In the genomic region with DNA sequence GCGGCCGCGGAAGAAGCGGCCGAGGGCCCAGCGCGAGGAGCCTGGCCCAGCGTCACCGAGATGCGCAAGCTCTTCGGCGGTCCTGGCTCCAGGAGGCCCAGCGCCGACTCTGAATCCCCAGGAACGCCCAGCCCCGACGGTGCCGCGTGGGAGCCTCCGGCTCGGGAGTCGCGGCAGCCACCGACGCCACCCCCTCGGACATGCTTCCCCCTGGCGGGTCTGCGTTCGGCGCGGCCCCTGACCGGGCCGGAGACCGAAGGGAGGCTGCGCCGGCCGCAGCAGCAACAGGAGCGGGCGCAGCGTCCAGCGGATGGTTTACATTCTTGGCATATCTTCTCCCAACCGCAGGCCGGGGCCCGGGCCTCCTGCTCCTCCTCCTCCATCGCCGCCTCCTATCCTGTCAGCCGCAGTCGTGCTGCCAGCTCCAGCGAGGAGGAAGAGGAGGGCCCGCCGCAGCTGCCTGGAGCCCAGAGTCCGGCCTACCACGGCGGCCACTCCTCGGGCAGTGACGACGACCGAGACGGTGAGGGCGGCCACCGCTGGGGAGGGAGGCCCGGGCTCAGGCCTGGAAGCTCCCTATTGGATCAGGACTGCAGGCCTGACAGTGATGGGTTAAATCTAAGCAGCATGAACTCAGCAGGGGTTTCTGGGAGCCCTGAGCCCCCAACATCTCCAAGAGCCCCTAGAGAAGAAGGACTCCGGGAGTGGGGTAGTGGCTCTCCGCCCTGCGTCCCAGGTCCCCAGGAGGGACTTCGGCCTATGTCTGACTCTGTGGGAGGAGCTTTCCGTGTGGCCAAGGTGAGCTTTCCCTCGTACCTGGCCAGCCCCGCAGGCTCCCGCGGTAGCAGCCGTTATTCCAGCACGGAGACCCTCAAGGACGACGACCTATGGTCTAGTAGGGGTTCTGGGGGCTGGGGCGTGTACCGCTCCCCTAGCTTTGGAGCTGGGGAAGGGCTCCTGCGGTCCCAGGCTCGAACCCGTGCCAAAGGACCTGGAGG, we compare ENCODE assay signal across 9 cellular contexts. TPM values are rescaled to one million over a fixed set of nuclear protein-coding genes. Genes with fewer than 3 reads are reported as not detected.
DNase-seq lines count a peak whose midpoint lies in the region; ATAC-seq and TF ChIP-seq lines count a peak whose summit lies in the region.
"Had no signal": no experiment of that assay in that cellular context is flagged by ENCODE, and none has a peak within 500 bp of the region (broad histone marks: within the 10 kb centered on the region; RNA-seq: fewer than 3 reads in every experiment).

No MANE protein-coding gene starts in this region.

- peak; percentile 92 for DNase-seq in GM04503 (ENCODE audit: low read depth)
- peak; percentile 64 for DNase-seq in NCI-H460 (ENCODE audit: extremely low read depth, low read depth)
- DNase-seq in dorsolateral prefrontal cortex: no peak
- peak; percentile 73 to 80 (median 73) for DNase-seq in right lobe of liver
- DNase-seq in thoracic aorta (ENCODE audit: low spot score): peak; percentile 75
- DNase-seq in inferior parietal cortex (ENCODE audit: extremely low spot score): no peak
- DNase-seq in NCI-H1048 (lab: John Stamatoyannopoulos, UW): no peak
- no peak for DNase-seq in NCI-H1417 treated with DMSO at 0.1 percent for 48 hours (lab: John Stamatoyannopoulos, UW)

- H3K27ac ChIP-seq in dorsolateral prefrontal cortex: peak overlapping the region in 55 of 59 donors; percentile 26 to 93 (median 79)
- H3K27ac ChIP-seq in right lobe of liver: peak overlapping the region; percentile 60 to 82 (median 79)
- peak overlapping the region; percentile 98 to 100 for H3K27ac ChIP-seq in thoracic aorta

- H3K4me3 ChIP-seq in dorsolateral prefrontal cortex (peak overlapping the region; percentile 46 to 81 (median 67)), right lobe of liver (peak overlapping the region; percentile 50 to 60 (median 58)), thoracic aorta (peak overlapping the region; percentile 81)

- intact Hi-C loops in dorsolateral prefrontal cortex (cut with DNase I) (loop anchor here in 1 of 2 donors (5.0 kb wide), 1 partner anchor 83 kb away; no protein-coding TSS in a partner anchor), right lobe of liver (cut with DNase I) (no loop called here)

- peaks cover 0 to 9% (median 0%) of the 10 kb centered on the region in 45 donors for H3K27me3 ChIP-seq in dorsolateral prefrontal cortex
- H3K27me3 ChIP-seq in right lobe of liver: no peaks in the 10 kb centered on the region
- H3K27me3 ChIP-seq in thoracic aorta (replicated peaks; ENCODE audit: insufficient read depth): no peaks in the 10 kb centered on the region

- H3K36me3 ChIP-seq in right lobe of liver (no peaks in the 10 kb centered on the region), thoracic aorta (peaks cover 6% of the 10 kb centered on the region)

- peak; percentile 41 for TF ChIP-seq POLR2A in right lobe of liver (IDR thresholded peaks at IDR 0.05)

- H3K4me1 ChIP-seq in right lobe of liver: peaks cover 0 to 9% (median 3%) of the 10 kb centered on the region in 4 donors
- H3K4me1 ChIP-seq in thoracic aorta (ENCODE audit: control insufficient read depth in 1 of 2, low read depth in 2 of 2): peaks cover 16 to 39% of the 10 kb centered on the region in 2 donors

- no peaks in the 10 kb centered on the region for H3K9me3 ChIP-seq in right lobe of liver
- no peaks in the 10 kb centered on the region for H3K9me3 ChIP-seq in thoracic aorta

- ATAC-seq in right lobe of liver (peak; percentile 24 to 54 (median 40)), thoracic aorta (ENCODE audit: insufficient number of reproducible peaks, low FRiP score, low read depth) (peak; percentile 61)

- 14% methylated on average over 12 of the region's 80 CpGs for WGBS in right lobe of liver (ENCODE audit: insufficient coverage, low coverage, low lambda C conversion rate, missing lambda C conversion rate)

- TF ChIP-seq CTCF in dorsolateral prefrontal cortex (IDR thresholded peaks at IDR 0.05 in 54 of 56, conservative IDR thresholded peaks at IDR 0.05 in 2 of 56; ENCODE audit: low read depth in 1 of 56, partially characterized antibody in 56 of 56) (no peak), right lobe of liver (IDR thresholded peaks at IDR 0.05) (no peak), thoracic aorta (IDR thresholded peaks at IDR 0.05) (no peak)

RNA-seq across cellular contexts. Expression of a gene that starts 1.2 kb away (rescaled TPM):
- 3.7 and 4.0 TPM in 2 replicates for total RNA-seq in NCI-H460 (2014; rRNA removed; shearing (Covaris generic))
- polyA plus RNA-seq in NCI-H460 (2014; cell fraction: nucleus; rRNA removed): 13.2 and 25.1 TPM in 2 replicates
- total RNA-seq in dorsolateral prefrontal cortex (100 to 1,000 TPM in 102 of 120 experiments, 10 to 100 TPM in 18; 74.0 to 177 (median 117) TPM), right lobe of liver (1 to 10 TPM; 4.6 to 7.3 (median 5.4) TPM), thoracic aorta (100 to 1,000 TPM; 244 to 308 TPM)

RNA-seq across cellular contexts. Expression of a gene that starts 37.1 kb away (rescaled TPM):
- not detected in 2 replicates for total RNA-seq in NCI-H460 (2014; rRNA removed; shearing (Covaris generic))
- 0.10 and 0.42 TPM in 2 replicates for polyA plus RNA-seq in NCI-H460 (2014; cell fraction: nucleus; rRNA removed)
- 10 to 100 TPM in 4 of 120 experiments, 1 to 10 TPM in 93, under 1 TPM in 22, not detected in 1; 0.36 to 14.3 (median 1.8) TPM for total RNA-seq in dorsolateral prefrontal cortex
- 1 to 10 TPM in 1 of 6 experiments, under 1 TPM in 5; 0.24 to 1.8 (median 0.62) TPM for total RNA-seq in right lobe of liver
- 10 to 100 TPM in 1 of 2 donors, 1 to 10 TPM in 1; 7.7 to 13.4 TPM for total RNA-seq in thoracic aorta
- total RNA-seq: activated CD8-positive, alpha-beta memory T cell treated with anti-CD3 and anti-CD28 coated beads for 36 hours had no signal

Comparison
In these comparisons a context has a peak if more than half of its experiments do, and no peak if none do; other contexts are left out.
1. DNase-seq: peak in GM04503 (single experiment), NCI-H460 (single experiment), right lobe of liver (3 of 3) and thoracic aorta (single experiment); none in dorsolateral prefrontal cortex (0 of 10), inferior parietal cortex (single experiment), NCI-H1048 (single experiment) and NCI-H1417 treated with DMSO at 0.1 percent for 48 hours (single experiment).
2. RNA of a gene that starts 1.2 kb away (total RNA-seq): 244 to 308 TPM in thoracic aorta and 74.0 to 177 TPM in dorsolateral prefrontal cortex; 4.6 to 7.3 TPM in right lobe of liver and 3.7 to 4.0 TPM in NCI-H460; every median in the first group is over 4 times any median in the second.
3. Peak in every context shown above with its lines, with median percentiles within 50 percentile points of each other: H3K27ac ChIP-seq and H3K4me3 ChIP-seq.